9 cellular contexts compared by ENCODE assay signal in the genomic region with DNA sequence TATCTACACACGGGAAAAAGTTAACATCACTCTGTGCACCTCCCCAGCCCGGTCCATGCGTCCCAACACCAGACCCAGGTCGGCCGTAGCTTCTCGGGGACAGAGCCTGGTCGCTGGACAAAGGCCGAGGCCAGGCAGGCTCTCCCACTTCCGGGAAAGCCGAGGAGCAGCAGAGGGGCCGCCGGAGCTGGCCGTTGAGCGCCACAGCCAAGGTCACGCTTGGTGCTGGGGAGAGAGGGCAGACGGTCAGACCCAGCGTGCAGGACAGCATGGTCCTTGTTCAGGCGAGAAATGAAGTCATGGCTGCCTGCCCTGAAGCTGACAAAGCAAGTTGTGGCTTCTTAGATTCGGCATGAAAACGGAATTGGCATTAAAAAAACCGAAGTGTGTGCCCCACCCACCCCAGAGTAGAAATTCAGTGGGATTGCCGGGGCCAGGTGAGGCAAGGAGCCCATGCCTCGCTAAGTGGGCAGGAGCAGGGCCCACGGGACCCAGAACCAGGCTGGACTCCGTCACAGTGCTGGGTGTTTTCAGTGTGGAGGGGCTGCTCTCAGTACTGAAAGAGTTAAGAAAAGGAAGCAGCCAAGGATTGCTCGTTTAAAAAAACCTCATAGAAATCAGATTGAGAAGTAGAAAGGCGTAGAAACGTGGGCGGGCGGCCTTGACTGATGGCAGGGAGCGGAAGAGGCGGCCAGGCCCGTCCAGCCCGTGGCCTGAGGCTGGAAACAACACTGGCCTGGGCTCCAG. TPM values are rescaled to one million over a fixed set of nuclear protein-coding genes. Genes with fewer than 3 reads are reported as not detected.
DNase-seq lines count a peak whose midpoint lies in the region; ATAC-seq, FAIRE-seq and TF ChIP-seq lines count a peak whose summit lies in the region.
"Had no signal": no experiment of that assay in that cellular context is flagged by ENCODE, and none has a peak within 500 bp of the region (broad histone marks: within the 10 kb centered on the region; RNA-seq: fewer than 3 reads in every experiment).

No MANE protein-coding gene starts in this region.

- intact Hi-C loops in kidney (cut with DNase I), result no loop called here

- H4K20me1 ChIP-seq in smooth muscle cell (ENCODE audit: low read depth), result peaks cover 8% of the 10 kb centered on the region

- no peak for FAIRE-seq in kidney (lab: Jason Lieb, UNC)
- FAIRE-seq in GM19239 (lab: Jason Lieb, UNC), result no peak

- no peak overlapping the region for H2AFZ ChIP-seq in smooth muscle cell (ENCODE audit: low read depth)

- H3K36me3 ChIP-seq in HEK293 (ENCODE audit: control insufficient read depth in 2 of 2, insufficient read depth in 1 of 2, low read length in 2 of 2) (peaks cover 0 to 33% of the 10 kb centered on the region in 2 experiments; a peak in 2 of 3 replicates), kidney (ENCODE audit: control insufficient read depth in 1 of 2, insufficient read depth in 2 of 2, low read length in 2 of 2) (peaks cover 4 to 5% of the 10 kb centered on the region in 2 donors), smooth muscle cell (ENCODE audit: low read depth) (no peaks in the 10 kb centered on the region)

- DNase-seq in amniotic epithelial cell (ENCODE audit: low read depth) (peak; percentile 46), kidney (peak; percentile 89), smooth muscle cell (lab: John Stamatoyannopoulos, UW; ENCODE audit: unreplicated experiment) (no peak), GM19239 (ENCODE audit: insufficient read length, low spot score) (no peak), occipital lobe (lab: John Stamatoyannopoulos, UW) (no peak)
- DNase-seq: activated T-cell treated with anti-CD3 and anti-CD28 coated beads for 4 hours had no signal

- POLR2A ChIA-PET in HEK293 (lab: Yijun Ruan, JAX), result interaction anchor here (1.0 to 1.6 kb wide), 3 partner anchors 10 to 19 kb away, joined by 3 to 5 read pairs (median 4); a partner anchor contains a TSS

- TF ChIP-seq CTCF in HEK293 (tag by site-specific recombination; IDR thresholded peaks at IDR 0.05), result no peak
- no peak for TF ChIP-seq CTCF in kidney (IDR thresholded peaks at IDR 0.05; ENCODE audit: borderline replicate concordance, extremely low read depth, insufficient read depth)
- no peak for TF ChIP-seq CTCF in smooth muscle cell (IDR thresholded peaks at IDR 0.05; ENCODE audit: borderline replicate concordance, insufficient read depth, poor library complexity, severe bottlenecking)

- no peak for ATAC-seq in HG02678 (IDR thresholded peaks at IDR 0.05; ENCODE audit: unreplicated experiment)
- ATAC-seq in HG02588 (IDR thresholded peaks at IDR 0.05; ENCODE audit: unreplicated experiment), result no peak

- 79% methylated on average over 34 of the region's 34 CpGs for WGBS in smooth muscle cell (ENCODE audit: low lambda C conversion rate)

- H3K9me3 ChIP-seq in HEK293 (ENCODE audit: control insufficient read depth, insufficient read depth, low read depth, low read length) (no peaks in the 10 kb centered on the region), kidney (ENCODE audit: control insufficient read depth in 1 of 2, low read length in 2 of 2) (no peaks in the 10 kb centered on the region), smooth muscle cell (replicated peaks; ENCODE audit: low read depth) (no peaks in the 10 kb centered on the region)

- no peak overlapping the region for H3K4me3 ChIP-seq in HEK293 (ENCODE audit: low read depth, low read length)
- no peak overlapping the region for H3K4me3 ChIP-seq in kidney (ENCODE audit: low read length in 2 of 2)
- no peak overlapping the region for H3K4me3 ChIP-seq in smooth muscle cell

- H3F3A ChIP-seq in smooth muscle cell (ENCODE audit: low read depth), result no peaks in the 10 kb centered on the region

- H3K4me1 ChIP-seq in HEK293 (ENCODE audit: control insufficient read depth, insufficient read depth, low read length) (peaks cover 11% of the 10 kb centered on the region), kidney (ENCODE audit: control insufficient read depth in 1 of 2, insufficient read depth in 1 of 2, low read depth in 1 of 2, low read length in 2 of 2) (peaks cover 13 to 40% of the 10 kb centered on the region in 2 donors), smooth muscle cell (ENCODE audit: low read depth) (peaks cover 13% of the 10 kb centered on the region)

- H3K27me3 ChIP-seq in smooth muscle cell (ENCODE audit: low read depth), result no peaks in the 10 kb centered on the region

- H3K4me2 ChIP-seq in smooth muscle cell, result no peak overlapping the region

- H3K27ac ChIP-seq in HEK293 (ENCODE audit: extremely low read depth, low read depth, low read length), result no peak overlapping the region
- H3K27ac ChIP-seq in kidney (ENCODE audit: low read depth in 2 of 2, low read length in 2 of 2), result peak overlapping the region in 1 of 2 donors; percentile 71
- peak overlapping the region; percentile 18 for H3K27ac ChIP-seq in smooth muscle cell (ENCODE audit: low read depth)

- CTCF ChIA-PET in HEK293 (lab: Yijun Ruan, JAX), result no interaction called here

- H3K79me2 ChIP-seq in smooth muscle cell (ENCODE audit: low read depth), result peaks cover 31% of the 10 kb centered on the region

- peak overlapping the region in 1 of 2 donors; percentile 9 for H3K9ac ChIP-seq in kidney (ENCODE audit: low read length in 2 of 2)
- H3K9ac ChIP-seq in smooth muscle cell (ENCODE audit: low read depth), result no peak overlapping the region

TF ChIP-seq in HEK293, 187 proteins besides CTCF, POLR2A, EP300 and RAD21:
- peak; percentile 34; the same call in 1 of the 2 replicates for TF ChIP-seq ZFHX2 (tag by site-specific recombination; conservative IDR thresholded peaks at IDR 0.05)
- no peak for TF ChIP-seq REPIN1 (tag by site-specific recombination; IDR thresholded peaks at IDR 0.05; ENCODE audit: low read depth)
- TF ChIP-seq ZNF473 (tag by site-specific recombination; IDR thresholded peaks at IDR 0.05), result no peak
- no peak for TF ChIP-seq ZSCAN23 (tag by site-specific recombination; IDR thresholded peaks at IDR 0.05)
- peak; percentile 38; the same call in 1 of the 2 replicates for TF ChIP-seq EGR2 (tag by site-specific recombination; IDR thresholded peaks at IDR 0.05; ENCODE audit: low read depth)
- TF ChIP-seq TRIM28 (IDR thresholded peaks at IDR 0.05; ENCODE audit: borderline replicate concordance, low read length), result no peak
- TF ChIP-seq ZNF600 (tag by site-specific recombination; IDR thresholded peaks at IDR 0.05), result peak; percentile 55
- TF ChIP-seq KLF9 (tag by site-specific recombination; IDR thresholded peaks at IDR 0.05; ENCODE audit: low read depth), result no peak
- no peak for TF ChIP-seq ZBTB21 (tag by site-specific recombination; IDR thresholded peaks at IDR 0.05)

RNA-seq across cellular contexts. Expression of a gene that starts 4.3 kb away (rescaled TPM):
- total RNA-seq in kidney, result 168 TPM
- 362 TPM for polyA plus RNA-seq in kidney (ENCODE audit: insufficient read depth, low read depth, low replicate concordance)
- 47.9 and 89.3 TPM in 2 replicates for total RNA-seq in smooth muscle cell
- 275 and 290 TPM in 2 replicates for polyA plus RNA-seq in smooth muscle cell
- 26.7 TPM for total RNA-seq in occipital lobe

RNA-seq across cellular contexts. Expression of a gene that starts 9.7 kb away (rescaled TPM):
- total RNA-seq in kidney, result 22.9 TPM
- 27.5 TPM for polyA plus RNA-seq in kidney (ENCODE audit: insufficient read depth, low read depth, low replicate concordance)
- total RNA-seq in smooth muscle cell, result 9.7 and 14.2 TPM in 2 replicates
- 15.8 and 22.3 TPM in 2 replicates for polyA plus RNA-seq in smooth muscle cell
- 3.3 TPM for total RNA-seq in occipital lobe

RNA-seq across cellular contexts. Expression of a gene that starts 18.5 kb away (rescaled TPM):
- total RNA-seq in kidney (7.6 TPM), smooth muscle cell (4.4 and 8.2 TPM in 2 replicates), occipital lobe (21.2 TPM)
- polyA plus RNA-seq in kidney (ENCODE audit: insufficient read depth, low read depth, low replicate concordance) (4.6 TPM), smooth muscle cell (7.4 and 8.0 TPM in 2 replicates)

Comparison
In these comparisons a context has a peak if more than half of its experiments do, and no peak if none do; other contexts are left out.
1. DNase-seq: peak in amniotic epithelial cell (single experiment) and kidney (single experiment); none in smooth muscle cell (single experiment), GM19239 (single experiment) and occipital lobe (single experiment).